In genomic region chr9:32403567-32403966, GRCh38 we compare ENCODE assay signal across 12 cellular contexts.
"Had no signal": no experiment of that assay in that cellular context is flagged by ENCODE, and none has a peak within 500 bp of the region (broad histone marks: within the 10 kb centered on the region; RNA-seq: fewer than 3 reads in every experiment).

No MANE protein-coding gene starts in this region.

- H3K27ac ChIP-seq: pancreas, sigmoid colon, testis, upper lobe of left lung had no signal

- H3K4me3 ChIP-seq: pancreas, sigmoid colon, spleen, testis, upper lobe of left lung had no signal

- H3K9me3 ChIP-seq: pancreas, testis, upper lobe of left lung had no signal

- DNase-seq: activated naive CD4-positive, alpha-beta T cell; activated naive CD8-positive, alpha-beta T cell treated with anti-CD3 and anti-CD28 coated beads, Interleukin-2, amount 10 ng/mL, durations not matched to agents 7 days and 5 days; anterior cingulate cortex; erythroblast; mammary epithelial cell; naive thymus-derived CD8-positive, alpha-beta T cell; pancreas; sigmoid colon; spleen; testis; upper lobe of left lung had no signal

- H3K27me3 ChIP-seq: pancreas, sigmoid colon, spleen, testis, upper lobe of left lung had no signal

- ATAC-seq: activated CD4-positive, CD25-positive, alpha-beta regulatory T cell treated with anti-CD3 and anti-CD28 coated beads, Interleukin-2, amount 50 U/mL, for 24 hours; naive thymus-derived CD8-positive, alpha-beta T cell; pancreas had no signal
